ENCODE assay signal across 8 cellular contexts in the genomic region with DNA sequence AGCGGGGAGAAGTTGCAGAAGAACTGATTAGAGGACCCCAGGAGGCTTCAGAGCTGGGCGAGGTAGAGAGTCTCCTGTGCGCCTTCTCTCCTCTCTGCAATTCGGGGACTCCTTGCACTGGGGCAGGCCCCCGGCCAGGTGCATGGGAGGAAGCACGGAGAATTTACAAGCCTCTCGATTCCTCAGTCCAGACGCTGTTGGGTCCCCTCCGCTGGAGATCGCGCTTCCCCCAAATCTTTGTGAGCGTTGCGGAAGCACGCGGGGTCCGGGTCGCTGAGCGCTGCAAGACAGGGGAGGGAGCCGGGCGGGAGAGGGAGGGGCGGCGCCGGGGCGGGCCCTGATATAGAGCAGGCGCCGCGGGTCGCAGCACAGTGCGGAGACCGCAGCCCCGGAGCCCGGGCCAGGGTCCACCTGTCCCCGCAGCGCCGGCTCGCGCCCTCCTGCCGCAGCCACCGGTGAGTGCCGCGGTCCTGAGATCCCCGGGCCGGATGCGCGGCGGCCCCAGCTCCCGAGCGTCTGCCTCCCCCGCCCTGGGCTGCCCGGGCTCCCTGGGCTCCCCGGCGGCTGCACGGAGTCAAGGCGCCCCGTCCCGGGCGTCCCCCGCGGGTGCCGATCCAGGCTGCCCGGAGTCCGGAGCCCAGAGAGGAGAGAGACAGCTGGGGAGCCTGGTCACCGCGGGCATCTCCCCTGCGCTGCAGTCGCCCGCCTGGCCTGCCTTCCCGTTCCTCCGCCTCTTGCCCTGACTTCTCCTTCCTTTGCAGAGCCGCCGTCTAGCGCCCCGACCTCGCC. TPM values are rescaled to one million over a fixed set of nuclear protein-coding genes. Genes with fewer than 3 reads are reported as not detected.
DNase-seq lines count a peak whose midpoint lies in the region; ATAC-seq and TF ChIP-seq lines count a peak whose summit lies in the region.

A gene (plus strand): TSS at position 369 of the 789 bp plus-strand sequence. CDS start 424 bp downstream, outside the sequence.

- no peaks in the 10 kb centered on the region for H3K36me3 Mint-ChIP-seq in CD4-positive, alpha-beta T cell (ENCODE audit: low read depth)
- H3K36me3 Mint-ChIP-seq in H9 (ENCODE audit: insufficient read depth in 1 of 3, low read depth in 3 of 3), result peaks cover 3 to 13% (median 6%) of the 10 kb centered on the region in 3 experiments; a peak in 5 of 7 replicates

- H3K36me3 ChIP-seq in iPS-15b (ENCODE audit: control insufficient read depth, insufficient read depth, low read length), result no peaks in the 10 kb centered on the region

- H3K4me3 ChIP-seq in astrocyte of the cerebellum (ENCODE audit: low read depth, low read length) (peak within 1 kb of the TSS; percentile 80), iPS-15b (ENCODE audit: low read depth, low read length) (peak within 1 kb of the TSS; percentile 73), skeletal muscle cell (ENCODE audit: low read depth, low read length) (peak within 1 kb of the TSS; percentile 67)

- H3K23me2 ChIP-seq in H9 (ENCODE audit: insufficient read length, low read depth, low read length, poor library complexity, severe bottlenecking), result peaks cover 14% of the 10 kb centered on the region

- H3K27me3 ChIP-seq in CD4-positive, alpha-beta T cell (ENCODE audit: control insufficient read depth, insufficient read depth, low read length), result peaks cover 61% of the 10 kb centered on the region
- H3K27me3 ChIP-seq in H9 (ENCODE audit: insufficient read depth, low read length) (no peaks in the 10 kb centered on the region; the same call in 1 of the 2 replicates), iPS-15b (ENCODE audit: control insufficient read depth, insufficient read depth, low read length) (peaks cover 47% of the 10 kb centered on the region)

- CTCF ChIA-PET in CD4-positive, alpha-beta T cell (lab: Charles Lee), result interaction anchor here (1.0 kb wide), 1 partner anchor 9 kb away, joined by 4 read pairs; no protein-coding TSS in a partner anchor

- ATAC-seq in CD4-positive, alpha-beta T cell (ENCODE audit: poor library complexity), result peak; percentile 70
- ATAC-seq in HG03025 (IDR thresholded peaks at IDR 0.05; ENCODE audit: low FRiP score, unreplicated experiment), result no peak

- peak within 1 kb of the TSS; percentile 40 for H3K18ac ChIP-seq in H9 (ENCODE audit: insufficient read length, low read depth, low read length)

- H3K4me1 ChIP-seq in H9 (ENCODE audit: insufficient read depth, low read length), result peaks cover 9% of the 10 kb centered on the region
- H3K4me1 ChIP-seq in iPS-15b (ENCODE audit: control insufficient read depth, insufficient read depth, low read length), result peaks cover 17% of the 10 kb centered on the region

- H2AFZ ChIP-seq in H9 (ENCODE audit: low read length), result peak within 1 kb of the TSS; percentile 4

- peak in 7 of 10 experiments; percentile 8 to 39 (median 22) for DNase-seq in CD4-positive, alpha-beta T cell
- DNase-seq in H9 (peak; percentile 70), astrocyte of the cerebellum (ENCODE audit: low read depth) (no peak), skeletal muscle cell (ENCODE audit: low read depth) (no peak), HuH-7.5 (ENCODE audit: low spot score) (no peak)

- no peaks in the 10 kb centered on the region for H3K9me3 Mint-ChIP-seq in CD4-positive, alpha-beta T cell
- no peaks in the 10 kb centered on the region for H3K9me3 Mint-ChIP-seq in H9

- no peak within 1 kb of the TSS for H2BK12ac ChIP-seq in H9 (ENCODE audit: insufficient read length, low read depth, low read length)

- no peak within 1 kb of the TSS for H2BK20ac ChIP-seq in H9 (ENCODE audit: low read depth, low read length, poor library complexity, severe bottlenecking)

- H4K91ac ChIP-seq in H9 (ENCODE audit: insufficient read length, low read depth, low read length), result no peak within 1 kb of the TSS

- POLR2A ChIA-PET in CD4-positive, alpha-beta T cell (lab: Charles Lee), result interaction anchor here (0.9 to 2.0 kb wide), 5 partner anchors 9 to 30 kb away, joined by 3 to 8 read pairs (median 3); no protein-coding TSS in a partner anchor

- peaks cover 78% of the 10 kb centered on the region for H3K27me3 Mint-ChIP-seq in CD4-positive, alpha-beta T cell
- H3K27me3 Mint-ChIP-seq in H9 (ENCODE audit: low read depth), result peaks cover 53% of the 10 kb centered on the region

- H3T11ph ChIP-seq in H9 (ENCODE audit: low read length), result no peak within 1 kb of the TSS

- H2AK5ac ChIP-seq in H9 (ENCODE audit: insufficient read length, low read length), result no peak within 1 kb of the TSS

- peak within 1 kb of the TSS; percentile 93 for H3K4me2 ChIP-seq in H9 (ENCODE audit: insufficient read depth, insufficient read length, low read length)

- no peaks in the 10 kb centered on the region for H3K79me2 ChIP-seq in H9 (ENCODE audit: insufficient read depth, low read length)

- no peak within 1 kb of the TSS for H2BK5ac ChIP-seq in H9 (ENCODE audit: insufficient read length, low read length)

- no peaks in the 10 kb centered on the region for H3K79me1 ChIP-seq in H9 (ENCODE audit: insufficient read depth, low read depth, low read length, poor library complexity, severe bottlenecking)

- peak within 1 kb of the TSS; percentile 94 for H3K4me3 Mint-ChIP-seq in CD4-positive, alpha-beta T cell
- H3K4me3 Mint-ChIP-seq in H9, result peak within 1 kb of the TSS; percentile 92 to 98

- H3K14ac ChIP-seq in H9 (ENCODE audit: insufficient read depth, low read length), result peak within 1 kb of the TSS; percentile 37

- no peak within 1 kb of the TSS for H3K23ac ChIP-seq in H9 (ENCODE audit: insufficient read length, low read depth, low read length)

- no peak for TF ChIP-seq CTCF in CD4-positive, alpha-beta T cell (IDR thresholded peaks at IDR 0.05)
- TF ChIP-seq CTCF in H9 (conservative IDR thresholded peaks at IDR 0.05) (no peak), astrocyte of the cerebellum (IDR thresholded peaks at IDR 0.05; ENCODE audit: low read depth, low read length, missing control alignments) (no peak)

- H3K27ac ChIP-seq in CD4-positive, alpha-beta T cell (ENCODE audit: low read depth, low read length), result no peak within 1 kb of the TSS
- no peak within 1 kb of the TSS for H3K27ac ChIP-seq in H9 (ENCODE audit: insufficient read length, low read depth, low read length)

- H3K27ac Mint-ChIP-seq in CD4-positive, alpha-beta T cell, result no peak within 1 kb of the TSS
- peak within 1 kb of the TSS in 2 of 3 experiments; percentile 27 to 60; a peak in 1 of 7 replicates for H3K27ac Mint-ChIP-seq in H9

- no peak within 1 kb of the TSS for H4K8ac ChIP-seq in H9 (replicated peaks; ENCODE audit: insufficient read length, low read depth, low read length)

- H3K4ac ChIP-seq in H9 (ENCODE audit: low read depth, low read length), result no peak within 1 kb of the TSS

- no peak within 1 kb of the TSS for H2BK15ac ChIP-seq in H9 (ENCODE audit: low read depth, low read length)

- WGBS in H9 (ENCODE audit: extremely low coverage, insufficient read length, low lambda C conversion rate), result no CpG with 5 or more reads among the region's 74 CpGs

- H3K4me1 Mint-ChIP-seq in CD4-positive, alpha-beta T cell (ENCODE audit: low read depth), result peaks cover 33% of the 10 kb centered on the region
- H3K4me1 Mint-ChIP-seq in H9, result peaks cover 55 to 56% of the 10 kb centered on the region in 2 experiments

- no peaks in the 10 kb centered on the region for H4K20me1 ChIP-seq in H9 (ENCODE audit: control insufficient read depth, insufficient read depth, insufficient read length)

- H2BK120ac ChIP-seq in H9 (ENCODE audit: low read depth, low read length, poor library complexity, severe bottlenecking), result no peak within 1 kb of the TSS

- H3K9ac ChIP-seq in H9 (ENCODE audit: extremely low read depth, insufficient read length, low read length) (peak within 1 kb of the TSS; percentile 40), iPS-15b (ENCODE audit: low read depth, low read length) (peak within 1 kb of the TSS; percentile 48)

- in situ Hi-C loops in astrocyte of the cerebellum (cut with HindIII; ENCODE audit: low sequenced_read_pairs), result no loop called here

- intact Hi-C loops in CD4-positive, alpha-beta T cell (cut with DNase I, micrococcal nuclease), result no loop called here

- H3K56ac ChIP-seq in H9 (ENCODE audit: insufficient read length, low read depth, low read length), result no peak within 1 kb of the TSS

- 0 out of 2 replicates have a peak, but pooled peaks have one; percentile 31 for TF ChIP-seq POLR2A in Raji (IDR thresholded peaks at IDR 0.05; ENCODE audit: insufficient read depth, low read depth, low read length)

- H3K9me3 ChIP-seq in CD4-positive, alpha-beta T cell (ENCODE audit: control insufficient read depth, low read length), result no peaks in the 10 kb centered on the region
- H3K9me3 ChIP-seq in H9 (ENCODE audit: control insufficient read depth, low read depth, low read length), result no peaks in the 10 kb centered on the region
- no peaks in the 10 kb centered on the region for H3K9me3 ChIP-seq in iPS-15b (ENCODE audit: control insufficient read depth, insufficient read depth, low read length)

- H4K5ac ChIP-seq in H9 (ENCODE audit: insufficient read length, low read depth, low read length), result no peak within 1 kb of the TSS

RNA-seq across cellular contexts. Expression of the gene that starts here (rescaled TPM):
- total RNA-seq in CD4-positive, alpha-beta T cell, result not detected
- total RNA-seq in H9 (2021), result 15.0 and 16.2 TPM in 2 replicates

Comparison
In these comparisons a context has a peak if more than half of its experiments do, and no peak if none do; other contexts are left out.
1. RNA of the gene that starts here (total RNA-seq): 15.0 to 16.2 TPM in H9; not detected in CD4-positive, alpha-beta T cell; every median in the first group is over 10 times any median in the second.
2. Peak in DNase-seq and ATAC-seq in CD4-positive, alpha-beta T cell; RNA of the gene not detected or under 1 TPM.
3. Peak in every context shown above with its lines, with median percentiles within 50 percentile points of each other: H3K4me3 ChIP-seq.